In genomic region chr15:66722757-66723540, GRCh38 we compare ENCODE assay signal across 26 cellular contexts. TPM values are rescaled to one million over a fixed set of nuclear protein-coding genes. Genes with fewer than 3 reads are reported as not detected.
DNase-seq lines count a peak whose midpoint lies in the region; ATAC-seq, FAIRE-seq and TF ChIP-seq lines count a peak whose summit lies in the region.
"Had no signal": no experiment of that assay in that cellular context is flagged by ENCODE, and none has a peak within 500 bp of the region (broad histone marks: within the 10 kb centered on the region; RNA-seq: fewer than 3 reads in every experiment).

No MANE protein-coding gene starts in this region.

- TF ChIP-seq POLR2A in IMR-90 (IDR thresholded peaks at IDR 0.05; ENCODE audit: low read depth, low read length), result no peak
- TF ChIP-seq POLR2A in endothelial cell of umbilical vein (IDR thresholded peaks at IDR 0.05; ENCODE audit: low read depth, low read length), result no peak
- no peak for TF ChIP-seq POLR2A in gastrocnemius medialis (IDR thresholded peaks at IDR 0.05)

- peaks cover 20% of the 10 kb centered on the region for H3K4me1 ChIP-seq in IMR-90 (ENCODE audit: control insufficient read depth, insufficient read depth, low read length)
- H3K4me1 ChIP-seq in endothelial cell of umbilical vein (ENCODE audit: control insufficient read depth, extremely low read depth, insufficient read depth, low read length), result peaks cover 41% of the 10 kb centered on the region
- no peaks in the 10 kb centered on the region for H3K4me1 ChIP-seq in gastrocnemius medialis

- H3K36me3 ChIP-seq in IMR-90 (ENCODE audit: control insufficient read depth, insufficient read depth, low read length), result peaks cover 43% of the 10 kb centered on the region
- peaks cover 0 to 9% of the 10 kb centered on the region in 2 experiments for H3K36me3 ChIP-seq in endothelial cell of umbilical vein (ENCODE audit: control insufficient read depth in 2 of 2, extremely low read depth in 1 of 2, insufficient read depth in 2 of 2, low read length in 2 of 2)
- no peaks in the 10 kb centered on the region for H3K36me3 ChIP-seq in gastrocnemius medialis
- H3K36me3 ChIP-seq: brain microvascular endothelial cell, esophagus squamous epithelium, vagina had no signal

- POLR2A ChIA-PET in AG04450 (lab: Yijun Ruan, JAX), result interaction anchor here (0.8 to 1.5 kb wide), 2 partner anchors 9 to 41 kb away, joined by 3 read pairs; no protein-coding TSS in a partner anchor
- POLR2A ChIA-PET in IMR-90 (lab: Charles Lee; ENCODE audit: unreplicated experiment), result no interaction called here
- POLR2A ChIA-PET in endothelial cell of umbilical vein (lab: Charles Lee), result interaction anchor here (0.5 kb wide), 1 partner anchor 700 kb away, joined by 6 read pairs; no protein-coding TSS in a partner anchor

- H2BK120ac ChIP-seq in IMR-90 (ENCODE audit: low read depth, low read length), result no peak overlapping the region

- CTCF ChIA-PET in AG04450 (lab: Charles Lee) (interaction anchor here (1.0 to 1.9 kb wide), 2 partner anchors 129 to 131 kb away, joined by 3 to 7 read pairs; no protein-coding TSS in a partner anchor), IMR-90 (lab: Yijun Ruan, JAX) (no interaction called here), endothelial cell of umbilical vein (lab: Charles Lee) (interaction anchor here (0.9 to 3.6 kb wide), 6 partner anchors 11 to 129 kb away, joined by 3 to 13 read pairs (median 6); partner anchors contain the start of gene SMAD6)

- H4K8ac ChIP-seq in IMR-90 (ENCODE audit: low read depth in 2 of 2, low read length in 2 of 2), result no peak overlapping the region

- no peak overlapping the region for H3K4me3 ChIP-seq in AG04450 (ENCODE audit: low read depth, low read length)
- no peak overlapping the region for H3K4me3 ChIP-seq in IMR-90 (ENCODE audit: insufficient read depth, low read depth, low read length)
- no peak overlapping the region for H3K4me3 ChIP-seq in endothelial cell of umbilical vein (replicated peaks in 1 of 3; ENCODE audit: insufficient read depth in 1 of 3, low read depth in 1 of 3, low read length in 3 of 3)
- H3K4me3 ChIP-seq in gastrocnemius medialis, result no peak overlapping the region
- H3K4me3 ChIP-seq: esophagus squamous epithelium, lower lobe of right lung, skin epidermis, vagina had no signal

- H3K9ac ChIP-seq in IMR-90 (ENCODE audit: low read depth, low read length) (no peak overlapping the region), endothelial cell of umbilical vein (replicated peaks; ENCODE audit: extremely low read depth, insufficient read depth, low read length) (no peak overlapping the region)
- H3K9ac ChIP-seq: SK-N-SH had no signal

- H2AK9ac ChIP-seq in IMR-90 (replicated peaks; ENCODE audit: low read depth, low read length, poor library complexity), result peak overlapping the region; percentile 46

- dilution Hi-C loops in IMR-90 (cut with HindIII; ENCODE audit: low sequenced_read_pairs, unreplicated experiment) (no loop called here), endothelial cell of umbilical vein (cut with MboI; ENCODE audit: extremely low pct_ligation_motif_present, low sequenced_read_pairs) (no loop called here)

- no peak overlapping the region for H3K56ac ChIP-seq in IMR-90 (ENCODE audit: extremely low read depth, insufficient read depth, low read length)

- H3K23ac ChIP-seq in IMR-90 (ENCODE audit: low read depth, low read length), result no peak overlapping the region

- no peak overlapping the region; the same call in 1 of the 2 replicates for H3K14ac ChIP-seq in IMR-90 (replicated peaks; ENCODE audit: low read depth, low read length)

- 0 out of 2 replicates have a peak overlapping the region, but pooled peaks have one; percentile 6 for H3K4ac ChIP-seq in IMR-90 (ENCODE audit: low read depth, low read length)

- H4K91ac ChIP-seq in IMR-90 (ENCODE audit: insufficient read depth, low read depth, low read length), result no peak overlapping the region

- H3K4me2 ChIP-seq in IMR-90 (ENCODE audit: low read depth, low read length), result no peak overlapping the region
- no peak overlapping the region for H3K4me2 ChIP-seq in endothelial cell of umbilical vein (ENCODE audit: insufficient read depth, low read length)
- H3K4me2 ChIP-seq: SK-N-SH had no signal

- BruUV-seq in IMR-90 (replicated peaks; lab: Mats Ljungman, UMichigan), result no TSS peak
- no TSS peak for BruUV-seq in endothelial cell of umbilical vein (replicated peaks; lab: Mats Ljungman, UMichigan)

- no peaks in the 10 kb centered on the region for H3K9me3 ChIP-seq in AG04450 (ENCODE audit: control insufficient read depth, insufficient read depth, low read length)
- no peaks in the 10 kb centered on the region for H3K9me3 ChIP-seq in IMR-90 (ENCODE audit: control insufficient read depth, insufficient read depth, low read length)
- H3K9me3 ChIP-seq in endothelial cell of umbilical vein (replicated peaks; ENCODE audit: control insufficient read depth, insufficient read depth, low read length), result no peaks in the 10 kb centered on the region
- no peaks in the 10 kb centered on the region for H3K9me3 ChIP-seq in gastrocnemius medialis
- H3K9me3 ChIP-seq: esophagus squamous epithelium, lower lobe of right lung, SK-N-SH, vagina had no signal

- H2BK15ac ChIP-seq in IMR-90 (ENCODE audit: low read depth, low read length), result no peak overlapping the region

- peaks cover 60% of the 10 kb centered on the region for H4K20me1 ChIP-seq in IMR-90 (ENCODE audit: insufficient read depth, low read length)
- H4K20me1 ChIP-seq in endothelial cell of umbilical vein (replicated peaks; ENCODE audit: control insufficient read depth, extremely low read depth, insufficient read depth, low read length), result no peaks in the 10 kb centered on the region

- no peak overlapping the region for H3K18ac ChIP-seq in IMR-90 (ENCODE audit: low read depth, low read length)

- H3K27me3 ChIP-seq in AG04450 (ENCODE audit: control insufficient read depth, insufficient read depth, low read length), result no peaks in the 10 kb centered on the region
- no peaks in the 10 kb centered on the region for H3K27me3 ChIP-seq in IMR-90 (ENCODE audit: control insufficient read depth, insufficient read depth, low read length)
- H3K27me3 ChIP-seq in endothelial cell of umbilical vein (ENCODE audit: control insufficient read depth in 2 of 2, insufficient read depth in 2 of 2, low read length in 2 of 2), result no peaks in the 10 kb centered on the region
- H3K27me3 ChIP-seq in gastrocnemius medialis, result no peaks in the 10 kb centered on the region
- H3K27me3 ChIP-seq: brain microvascular endothelial cell, esophagus squamous epithelium, vagina had no signal

- ATAC-seq in IMR-90 (ENCODE audit: low read depth) (no peak), HG02798 (IDR thresholded peaks at IDR 0.05; ENCODE audit: poor library complexity, unreplicated experiment) (no peak), HG03280 (IDR thresholded peaks at IDR 0.05; ENCODE audit: unreplicated experiment) (no peak), gastrocnemius medialis (no peak)
- ATAC-seq: activated T-cell treated with anti-CD3 and anti-CD28 coated beads, Interleukin-2, amount 50 U/mL, for 4 hours; lower lobe of right lung; T-helper 17 cell had no signal

- no peak overlapping the region for H2AFZ ChIP-seq in IMR-90 (replicated peaks; ENCODE audit: low read length, poor library complexity)
- no peak overlapping the region for H2AFZ ChIP-seq in endothelial cell of umbilical vein (ENCODE audit: low read depth, low read length)

- intact Hi-C loops in IMR-90 (cut with micrococcal nuclease) (no loop called here), endothelial cell of umbilical vein (cut with micrococcal nuclease) (no loop called here), posterior vena cava (cut with DNase I) (no loop called here), gastrocnemius medialis (cut with DNase I; ENCODE audit: low total_unique reads) (no loop called here)

- no peak overlapping the region for H2BK20ac ChIP-seq in IMR-90 (ENCODE audit: low read depth, low read length)

- peaks cover 25 to 84% of the 10 kb centered on the region in 2 experiments for H3K79me1 ChIP-seq in IMR-90 (ENCODE audit: low read depth in 1 of 2, low read length in 2 of 2)

- H3K27ac ChIP-seq in AG04450 (ENCODE audit: low read depth, low read length), result peak overlapping the region; percentile 25
- no peak overlapping the region for H3K27ac ChIP-seq in IMR-90 (ENCODE audit: insufficient read depth, low read length)
- no peak overlapping the region for H3K27ac ChIP-seq in endothelial cell of umbilical vein (ENCODE audit: insufficient read depth, low read depth, low read length)
- no peak overlapping the region for H3K27ac ChIP-seq in gastrocnemius medialis
- H3K27ac ChIP-seq: brain microvascular endothelial cell, C4-2B, esophagus squamous epithelium, lower lobe of right lung, vagina had no signal

- peak overlapping the region; percentile 40; the same call in 1 of the 2 replicates for H2AK5ac ChIP-seq in IMR-90 (ENCODE audit: low read depth, low read length)

- H3K79me2 ChIP-seq in endothelial cell of umbilical vein (ENCODE audit: control insufficient read depth, insufficient read depth, low read length), result peaks cover 33% of the 10 kb centered on the region

- peak; percentile 78 for FAIRE-seq in endothelial cell of umbilical vein (lab: Jason Lieb, UNC)
- FAIRE-seq: colon, D721Med had no signal

- TF ChIP-seq CTCF in AG04450 (IDR thresholded peaks at IDR 0.05; ENCODE audit: low read depth, low read length) (no peak), IMR-90 (conservative IDR thresholded peaks at IDR 0.05; ENCODE audit: low read depth, low read length) (no peak), endothelial cell of umbilical vein (IDR thresholded peaks at IDR 0.05; ENCODE audit: extremely low read depth in 1 of 2, insufficient read depth in 1 of 2, low read depth in 1 of 2, low read length in 2 of 2) (no peak), gastrocnemius medialis (IDR thresholded peaks at IDR 0.05 in 4 of 5, conservative IDR thresholded peaks at IDR 0.05 in 1 of 5) (no peak)

- WGBS in IMR-90 (ENCODE audit: extremely low coverage in 2 of 2, insufficient read length in 1 of 2), 2 experiments, result 48% methylated on average over 2 of the region's 5 CpGs; no CpG with 5 or more reads in 1 of the 2 experiments

- H3K9me1 ChIP-seq in IMR-90 (ENCODE audit: insufficient read depth, low read length) (peaks cover 45% of the 10 kb centered on the region), endothelial cell of umbilical vein (replicated peaks; ENCODE audit: control insufficient read depth, extremely low read depth, insufficient read depth, low read length) (no peaks in the 10 kb centered on the region)

- no peak overlapping the region for H2BK5ac ChIP-seq in IMR-90 (ENCODE audit: low read depth, low read length, poor library complexity, severe bottlenecking)

- in situ Hi-C loops in IMR-90 (cut with MboI; ENCODE audit: low sequenced_read_pairs), result loop anchor here (25.0 kb wide), 1 partner anchor 114 kb away; no protein-coding TSS in a partner anchor
- in situ Hi-C loops in gastrocnemius medialis (cut with MboI; ENCODE audit: low sequenced_read_pairs in 4 of 4), result no loop called here

- no peak overlapping the region for H4K5ac ChIP-seq in IMR-90 (ENCODE audit: low read depth, low read length)

- DNase-seq in AG04450 (ENCODE audit: low read depth, low spot score) (no peak), IMR-90 (no peak), endothelial cell of umbilical vein (ENCODE audit: low read depth, low spot score) (no peak), posterior vena cava (ENCODE audit: low spot score) (peak; percentile 76), gastrocnemius medialis (no peak), NCI-H526 treated with DMSO at 0.1 percent for 48 hours (lab: John Stamatoyannopoulos, UW) (no peak)
- DNase-seq: activated CD4-positive, alpha-beta T cell treated with anti-CD3 and anti-CD28 coated beads for 4 hours; activated T-cell treated with anti-CD3 and anti-CD28 coated beads, Interleukin-2, amount 50 U/mL, for 4 hours; endodermal cell; esophagus squamous epithelium; islet precursor cell; KG1; lower lobe of right lung; NCI-H146; NCI-H526; SK-N-SH; stimulated activated CD4-positive, alpha-beta T cell treated with anti-CD3 and anti-CD28 coated beads, Interleukin-2, amount 100 ng/mL, for 24 hours; T-helper 17 cell had no signal

- no peak for TF ChIP-seq RAD21 in IMR-90 (IDR thresholded peaks at IDR 0.05; ENCODE audit: low read length)

RNA-seq across cellular contexts. Expression of gene SMAD6, which starts 20.9 kb away (rescaled TPM):
- polyA plus RNA-seq in AG04450 (2011; rRNA removed) (1.8 and 2.2 TPM in 2 replicates), IMR-90 (2012; rRNA removed) (8.5 and 13.6 TPM in 2 replicates), endothelial cell of umbilical vein (7.3 and 8.8 TPM in 2 replicates)
- polyA minus RNA-seq in AG04450 (2011; rRNA and poly(A)+ RNA removed), result 4.9 and 6.2 TPM in 2 replicates
- total RNA-seq in IMR-90 (2012; rRNA removed) (3.6 and 4.8 TPM in 2 replicates), endothelial cell of umbilical vein (12.4 and 12.5 TPM in 2 replicates), posterior vena cava (10 to 100 TPM; 17.4 to 18.4 TPM), gastrocnemius medialis (1 to 10 TPM; 2.2 to 3.7 (median 2.4) TPM)
- polyA plus RNA-seq in IMR-90 (2012; cell fraction: cytosol; rRNA removed), result 4.7 and 9.3 TPM in 2 replicates
- polyA plus RNA-seq in IMR-90 (2012; cell fraction: nucleus; rRNA removed; ENCODE audit: low replicate concordance), result 17.3 and 42.6 TPM in 2 replicates
- polyA plus RNA-seq in endothelial cell of umbilical vein (2011; cell fraction: cytosol; rRNA removed), result 3.5 and 4.0 TPM in 2 replicates
- polyA plus RNA-seq in endothelial cell of umbilical vein (2011; cell fraction: nucleus; rRNA removed), result 22.2 and 24.2 TPM in 2 replicates
- 5.8 and 11.3 TPM in 2 replicates for polyA plus RNA-seq in endothelial cell of umbilical vein (2012)
- polyA minus RNA-seq in endothelial cell of umbilical vein, result 28.0 and 29.7 TPM in 2 replicates
- 45.7 TPM for polyA minus RNA-seq in endothelial cell of umbilical vein (2011; cell fraction: cytosol; rRNA and poly(A)+ RNA removed)
- polyA minus RNA-seq in endothelial cell of umbilical vein (2011; cell fraction: nucleus; rRNA and poly(A)+ RNA removed), result 22.4 and 35.7 TPM in 2 replicates
